In genomic region chr5:34499001-34499734, GRCh38 we compare ENCODE assay signal across 8 cellular contexts.
A peak's percentile ranks its signal among the peaks of the same experiment; 100 is the strongest.
DNase-seq lines count a peak whose midpoint lies in the region; ATAC-seq and TF ChIP-seq lines count a peak whose summit lies in the region.

No MANE protein-coding gene starts in this region.

- H3K36me3 Mint-ChIP-seq in nephron progenitor cell (ENCODE audit: low read depth): no peaks in the 10 kb centered on the region

- in situ Hi-C loops in astrocyte of the cerebellum (cut with HindIII; ENCODE audit: low sequenced_read_pairs): loop anchor here (25.0 kb wide), 1 partner anchor 388 kb away; no protein-coding TSS in a partner anchor

- H3K4me1 Mint-ChIP-seq in nephron progenitor cell: peaks cover 74% of the 10 kb centered on the region

- no peaks in the 10 kb centered on the region for H3K9me3 ChIP-seq in BE2C

- TF ChIP-seq CTCF in astrocyte of the cerebellum (IDR thresholded peaks at IDR 0.05; ENCODE audit: low read depth, low read length, missing control alignments) (no peak), nephron progenitor cell (IDR thresholded peaks at IDR 0.05) (no peak), BE2C (IDR thresholded peaks at IDR 0.05; ENCODE audit: low read depth, low read length) (no peak)

- H3K36me3 ChIP-seq in BE2C: no peaks in the 10 kb centered on the region

- H3K4me3 ChIP-seq in astrocyte of the cerebellum (ENCODE audit: low read depth, low read length) (no peak overlapping the region), BE2C (ENCODE audit: low read depth, low read length) (no peak overlapping the region)

- ATAC-seq in GM18498 (IDR thresholded peaks at IDR 0.05; ENCODE audit: unreplicated experiment) (peak; percentile 93), GM21825 (IDR thresholded peaks at IDR 0.05; ENCODE audit: unreplicated experiment) (peak; percentile 90)

- peaks cover 6% of the 10 kb centered on the region for H3K9me3 Mint-ChIP-seq in nephron progenitor cell

- peaks cover 15% of the 10 kb centered on the region for H3K27me3 Mint-ChIP-seq in nephron progenitor cell (ENCODE audit: low read depth, poor library complexity)

- H3K27ac Mint-ChIP-seq in nephron progenitor cell: peak overlapping the region; percentile 36

- DNase-seq in LHCN-M2 (ENCODE audit: low read depth): peak; percentile 82
- DNase-seq in astrocyte of the cerebellum (ENCODE audit: low read depth): peak; percentile 43
- no peak for DNase-seq in nephron progenitor cell
- no peak for DNase-seq in NCI-H510A (lab: John Stamatoyannopoulos, UW)
- DNase-seq in BE2C: no peak
- DNase-seq in stimulated activated naive CD4-positive, alpha-beta T cell treated with Interleukin-2 at 50 U/mL for 16 hours (lab: John Stamatoyannopoulos, UW): no peak

- H3K4me3 Mint-ChIP-seq in nephron progenitor cell: peak overlapping the region; percentile 55

- peaks cover 14% of the 10 kb centered on the region; the same call in 1 of the 2 replicates for H3K27me3 ChIP-seq in BE2C

- H3K4me1 ChIP-seq in BE2C: no peaks in the 10 kb centered on the region

Comparison
In these comparisons a context has a peak if more than half of its experiments do, and no peak if none do; other contexts are left out.
1. DNase-seq: peak in LHCN-M2 (single experiment) and astrocyte of the cerebellum (single experiment); none in nephron progenitor cell (single experiment), NCI-H510A (single experiment), BE2C (single experiment) and stimulated activated naive CD4-positive, alpha-beta T cell treated with Interleukin-2 at 50 U/mL for 16 hours (single experiment).